Comparison of ENCODE assay signal across 18 cellular contexts in genomic region chr2:847669-848068, GRCh38.
"Had no signal": no experiment of that assay in that cellular context is flagged by ENCODE, and none has a peak within 500 bp of the region (broad histone marks: within the 10 kb centered on the region; RNA-seq: fewer than 3 reads in every experiment).

No MANE protein-coding gene starts in this region.

- H3K27me3 ChIP-seq: breast epithelium, SJCRH30 had no signal

- H3K27ac ChIP-seq: breast epithelium, SJCRH30 had no signal

- H3K4me1 ChIP-seq: breast epithelium, SJCRH30 had no signal

- H3K9me3 ChIP-seq: breast epithelium, SJCRH30 had no signal

- H3K4me3 ChIP-seq: breast epithelium, K562, SJCRH30 had no signal

- FAIRE-seq: K562 had no signal

- ATAC-seq: activated CD8-positive, alpha-beta T cell treated with anti-CD3 and anti-CD28 coated beads, Interleukin-2, amount 10 ng/mL, durations not matched to agents 7 days and 5 days; K562; WTC11 had no signal

- H3K36me3 ChIP-seq: breast epithelium, SJCRH30 had no signal

- DNase-seq: activated CD4-positive, alpha-beta T cell treated with anti-CD3 and anti-CD28 coated beads for 48 hours; activated CD4-positive, alpha-beta T cell treated with anti-CD3 and anti-CD28 coated beads, Interleukin-2, amount 50 U/mL, for 4 hours; activated CD4-positive, CD25-positive, alpha-beta regulatory T cell treated with anti-CD3 and anti-CD28 coated beads, Interleukin-2, amount 50 U/mL, for 72 hours; activated CD8-positive, alpha-beta T cell treated with anti-CD3 and anti-CD28 coated beads, Interleukin-2, amount 10 ng/mL, durations not matched to agents 7 days and 5 days; activated effector memory CD4-positive, alpha-beta T cell treated with Interleukin-2 at 50 U/mL for 16 hours; activated naive CD4-positive, alpha-beta T cell; activated T-cell treated with anti-CD3 and anti-CD28 coated beads, Interleukin-2, amount 50 U/mL, for 24 hours; aorta; caudate nucleus; NCI-H1048; NCI-H1930; NCI-H2107; NCI-H345; NCI-H524; SJCRH30 had no signal
